In genomic region chr19:52660981-52661380, GRCh38 we compare ENCODE assay signal across 27 cellular contexts. TPM values are rescaled to one million over a fixed set of nuclear protein-coding genes. Genes with fewer than 3 reads are reported as not detected.
DNase-seq lines count a peak whose midpoint lies in the region; ATAC-seq and TF ChIP-seq lines count a peak whose summit lies in the region.
"Had no signal": no experiment of that assay in that cellular context is flagged by ENCODE, and none has a peak within 500 bp of the region (broad histone marks: within the 10 kb centered on the region; RNA-seq: fewer than 3 reads in every experiment).

No MANE protein-coding gene starts in this region.

- H3K4me1 Mint-ChIP-seq in osteocyte (ENCODE audit: unreplicated experiment) = peaks cover 18% of the 10 kb centered on the region
- H3K4me1 Mint-ChIP-seq: activated CD8-positive, alpha-beta memory T cell treated with anti-CD3 and anti-CD28 coated beads, Interleukin-2, amount 10 ng/mL, durations not matched to agents 7 days and 5 days; memory B cell; stimulated activated memory B cell treated with anti-CD40 and anti-IgM and Interleukin-4, amounts not matched to agents 10 μg/mL and 1 μg/mL and 100 μg/mL, for 72 hours had no signal

- H3K4me3 Mint-ChIP-seq in osteocyte (ENCODE audit: unreplicated experiment) = no peak overlapping the region
- H3K4me3 Mint-ChIP-seq: activated CD4-positive, alpha-beta T cell treated with anti-CD3 and anti-CD28 coated beads, Interleukin-2, amount 10 ng/mL, durations not matched to agents 7 days and 5 days; activated CD8-positive, alpha-beta memory T cell treated with anti-CD3 and anti-CD28 coated beads, Interleukin-2, amount 10 ng/mL, durations not matched to agents 7 days and 5 days; activated naive CD4-positive, alpha-beta T cell treated with anti-CD3 and anti-CD28 coated beads for 36 hours; activated T-cell treated with anti-CD3 and anti-CD28 coated beads, Interleukin-2, amount 50 U/mL, for 72 hours; CD14-positive monocyte; memory B cell; stimulated activated memory B cell treated with anti-CD40 and anti-IgM and Interleukin-4, amounts not matched to agents 10 μg/mL and 1 μg/mL and 100 μg/mL, for 72 hours had no signal

- H4K20me1 ChIP-seq in smooth muscle cell (ENCODE audit: low read depth) = peaks cover 7% of the 10 kb centered on the region

- H3K4me2 ChIP-seq in smooth muscle cell = peak overlapping the region; percentile 20

- DNase-seq in ELR (ENCODE audit: low read depth) (peak; percentile 70), RPMI7951 (ENCODE audit: low read depth) (peak; percentile 63), fibroblast of villous mesenchyme (ENCODE audit: low read depth) (peak; percentile 39), smooth muscle cell (lab: John Stamatoyannopoulos, UW; ENCODE audit: unreplicated experiment) (no peak), osteocyte (ENCODE audit: extremely low spot score, unreplicated experiment) (no peak)
- DNase-seq in activated naive CD4-positive, alpha-beta T cell treated with Interleukin-2 at 50 U/mL for 16 hours = no peak
- DNase-seq: activated CD4-positive, alpha-beta T cell treated with anti-CD3 and anti-CD28 coated beads, Interleukin-2, amount 10 ng/mL, durations not matched to agents 7 days and 5 days; activated CD8-positive, alpha-beta memory T cell treated with anti-CD3 and anti-CD28 coated beads, Interleukin-2, amount 10 ng/mL, durations not matched to agents 7 days and 5 days; activated naive CD4-positive, alpha-beta T cell treated with anti-CD3 and anti-CD28 coated beads for 36 hours; activated T-cell treated with anti-CD3 and anti-CD28 coated beads, Interleukin-2, amount 50 U/mL, for 72 hours; amniotic stem cell; central memory CD4-positive, alpha-beta T cell; dorsolateral prefrontal cortex; GM23248; heart left ventricle; left colon; naive B cell; NCI-H1930; occipital lobe; retina; stimulated activated CD4-positive, alpha-beta T cell treated with anti-CD3 and anti-CD28 coated beads, Interleukin-2, amount 100 ng/mL, for 48 hours; uterus had no signal

- peaks cover 8% of the 10 kb centered on the region for H3K36me3 ChIP-seq in smooth muscle cell (ENCODE audit: low read depth)
- H3K36me3 ChIP-seq: uterus had no signal

- TF ChIP-seq CTCF in fibroblast of villous mesenchyme (IDR thresholded peaks at IDR 0.05; ENCODE audit: insufficient read depth, low read depth, low read length) (no peak), smooth muscle cell (IDR thresholded peaks at IDR 0.05; ENCODE audit: borderline replicate concordance, insufficient read depth, poor library complexity, severe bottlenecking) (no peak), osteocyte (IDR thresholded peaks at IDR 0.05) (no peak)

- 64% methylated on average over 3 of the region's 3 CpGs for WGBS in smooth muscle cell (ENCODE audit: low lambda C conversion rate)

- no peaks in the 10 kb centered on the region for H3K27me3 Mint-ChIP-seq in osteocyte (ENCODE audit: unreplicated experiment)
- H3K27me3 Mint-ChIP-seq: activated CD4-positive, alpha-beta T cell treated with anti-CD3 and anti-CD28 coated beads, Interleukin-2, amount 10 ng/mL, durations not matched to agents 7 days and 5 days; activated CD8-positive, alpha-beta memory T cell treated with anti-CD3 and anti-CD28 coated beads, Interleukin-2, amount 10 ng/mL, durations not matched to agents 7 days and 5 days; memory B cell; naive B cell; stimulated activated memory B cell treated with anti-CD40 and anti-IgM and Interleukin-4, amounts not matched to agents 10 μg/mL and 1 μg/mL and 100 μg/mL, for 72 hours had no signal

- no peaks in the 10 kb centered on the region for H3K27me3 ChIP-seq in smooth muscle cell (ENCODE audit: low read depth)
- H3K27me3 ChIP-seq: dorsolateral prefrontal cortex, heart left ventricle, suprapubic skin, uterus had no signal

- H3K36me3 Mint-ChIP-seq in osteocyte (ENCODE audit: unreplicated experiment) = peaks cover 34% of the 10 kb centered on the region

- H3F3A ChIP-seq in smooth muscle cell (ENCODE audit: low read depth) = no peaks in the 10 kb centered on the region

- ATAC-seq in HG03460 (IDR thresholded peaks at IDR 0.05; ENCODE audit: unreplicated experiment) = no peak
- ATAC-seq: activated CD8-positive, alpha-beta memory T cell treated with anti-CD3 and anti-CD28 coated beads, Interleukin-2, amount 10 ng/mL, durations not matched to agents 7 days and 5 days; activated T-cell treated with anti-CD3 and anti-CD28 coated beads, Interleukin-2, amount 50 U/mL, for 72 hours; heart left ventricle; left colon; stimulated activated memory B cell treated with anti-CD40 and anti-IgM and Interleukin-4, amounts not matched to agents 10 μg/mL and 1 μg/mL and 100 μg/mL, for 72 hours had no signal

- H3K27ac ChIP-seq in smooth muscle cell (ENCODE audit: low read depth) = peak overlapping the region; percentile 92
- H3K27ac ChIP-seq: dorsolateral prefrontal cortex, GM23248, heart left ventricle, suprapubic skin, uterus had no signal

- no peak overlapping the region for H3K27ac Mint-ChIP-seq in osteocyte (ENCODE audit: unreplicated experiment)
- H3K27ac Mint-ChIP-seq: activated CD4-positive, alpha-beta T cell treated with anti-CD3 and anti-CD28 coated beads, Interleukin-2, amount 10 ng/mL, durations not matched to agents 7 days and 5 days; activated CD8-positive, alpha-beta memory T cell treated with anti-CD3 and anti-CD28 coated beads, Interleukin-2, amount 10 ng/mL, durations not matched to agents 7 days and 5 days; activated naive CD4-positive, alpha-beta T cell treated with anti-CD3 and anti-CD28 coated beads for 36 hours; activated T-cell treated with anti-CD3 and anti-CD28 coated beads, Interleukin-2, amount 50 U/mL, for 72 hours; memory B cell; stimulated activated memory B cell treated with anti-CD40 and anti-IgM and Interleukin-4, amounts not matched to agents 10 μg/mL and 1 μg/mL and 100 μg/mL, for 72 hours had no signal

- H3K9me3 ChIP-seq in smooth muscle cell (replicated peaks; ENCODE audit: low read depth) = no peaks in the 10 kb centered on the region
- H3K9me3 ChIP-seq: heart left ventricle, suprapubic skin, uterus had no signal

- H3K4me3 ChIP-seq in fibroblast of villous mesenchyme (ENCODE audit: low read depth, low read length) (no peak overlapping the region), smooth muscle cell (no peak overlapping the region)
- H3K4me3 ChIP-seq: dorsolateral prefrontal cortex, GM23248, heart left ventricle, suprapubic skin, uterus had no signal

- peaks cover 8% of the 10 kb centered on the region for H3K4me1 ChIP-seq in smooth muscle cell (ENCODE audit: low read depth)
- H3K4me1 ChIP-seq: suprapubic skin, uterus had no signal

- no peak overlapping the region for H2AFZ ChIP-seq in smooth muscle cell (ENCODE audit: low read depth)
- H2AFZ ChIP-seq: GM23248 had no signal

- H3K9me3 Mint-ChIP-seq in osteocyte (ENCODE audit: unreplicated experiment) = no peaks in the 10 kb centered on the region
- H3K9me3 Mint-ChIP-seq: memory B cell; stimulated activated memory B cell treated with anti-CD40 and anti-IgM and Interleukin-4, amounts not matched to agents 10 μg/mL and 1 μg/mL and 100 μg/mL, for 72 hours had no signal

- H3K79me2 ChIP-seq in smooth muscle cell (ENCODE audit: low read depth) = peaks cover 29% of the 10 kb centered on the region

- peak overlapping the region; percentile 2 for H3K9ac ChIP-seq in smooth muscle cell (ENCODE audit: low read depth)
- H3K9ac ChIP-seq: GM23248 had no signal

RNA-seq across cellular contexts. Expression of gene ZNF83, which starts 22.8 kb away (rescaled TPM):
- 32.5 and 43.1 TPM in 2 replicates for total RNA-seq in RPMI7951 (2014; rRNA removed; shearing (Covaris generic))
- 39.3 and 47.1 TPM in 2 replicates for total RNA-seq in fibroblast of villous mesenchyme
- 53.2 and 60.0 TPM in 2 replicates for total RNA-seq in smooth muscle cell
- 20.6 and 32.9 TPM in 2 replicates for polyA plus RNA-seq in smooth muscle cell
- 55.6 and 58.1 TPM in 2 replicates for total RNA-seq in osteocyte

Comparison
In these comparisons a context has a peak if more than half of its experiments do, and no peak if none do; other contexts are left out.
1. DNase-seq: peak in ELR (single experiment), RPMI7951 (single experiment) and fibroblast of villous mesenchyme (single experiment); none in smooth muscle cell (single experiment), activated naive CD4-positive, alpha-beta T cell treated with Interleukin-2 at 50 U/mL for 16 hours (single experiment) and osteocyte (single experiment).